In genomic region chr2:188452084-188452483, GRCh38 we compare ENCODE assay signal across 22 cellular contexts.
"Had no signal": no experiment of that assay in that cellular context is flagged by ENCODE, and none has a peak within 500 bp of the region (broad histone marks: within the 10 kb centered on the region; RNA-seq: fewer than 3 reads in every experiment).

No MANE protein-coding gene starts in this region.

- H3K4me1 Mint-ChIP-seq: naive thymus-derived CD4-positive, alpha-beta T cell; stimulated activated effector memory CD8-positive, alpha-beta T cell treated with anti-CD3 and anti-CD28 coated beads, Interleukin-12 subunit alpha, Interleukin-12 subunit beta, amount 100 ng/mL, for 72 hours; stimulated activated naive CD8-positive, alpha-beta T cell treated with anti-CD3 and anti-CD28 coated beads, Interleukin-15, amount 100 ng/mL, for 72 hours had no signal

- H3K27me3 ChIP-seq: heart right ventricle, ovary, tibial artery had no signal

- H3K4me3 Mint-ChIP-seq: activated naive CD8-positive, alpha-beta T cell; activated T-cell treated with anti-CD3 and anti-CD28 coated beads, Interleukin-2, amount 50 U/mL, for 24 hours; naive thymus-derived CD4-positive, alpha-beta T cell; stimulated activated effector memory CD8-positive, alpha-beta T cell treated with anti-CD3 and anti-CD28 coated beads, Interleukin-12 subunit alpha, Interleukin-12 subunit beta, amount 100 ng/mL, for 72 hours; stimulated activated naive CD8-positive, alpha-beta T cell treated with anti-CD3 and anti-CD28 coated beads, Interleukin-15, amount 100 ng/mL, for 72 hours had no signal

- H3K4me1 ChIP-seq: heart right ventricle, lower lobe of right lung, psoas muscle had no signal

- H3K9me3 ChIP-seq: lower lobe of right lung, ovary, psoas muscle, tibial artery had no signal

- ATAC-seq: heart right ventricle; left lobe of liver; lower lobe of right lung; naive thymus-derived CD4-positive, alpha-beta T cell; psoas muscle; right cardiac atrium; stimulated activated effector memory CD8-positive, alpha-beta T cell treated with anti-CD3 and anti-CD28 coated beads, Interleukin-12 subunit alpha, Interleukin-12 subunit beta, amount 100 ng/mL, for 72 hours; stimulated activated naive CD8-positive, alpha-beta T cell treated with anti-CD3 and anti-CD28 coated beads, Interleukin-15, amount 100 ng/mL, for 72 hours had no signal

- DNase-seq: activated CD4-positive, alpha-beta T cell treated with anti-CD3 and anti-CD28 coated beads, Interleukin-2, amount 50 U/mL, for 4 hours; activated CD8-positive, alpha-beta memory T cell treated with anti-CD3 and anti-CD28 coated beads for 24 hours; activated CD8-positive, alpha-beta memory T cell treated with anti-CD3 and anti-CD28 coated beads, Interleukin-2, amount 50 U/mL, for 4 hours; activated naive CD4-positive, alpha-beta T cell; activated T-cell treated with anti-CD3 and anti-CD28 coated beads, Interleukin-2, amount 50 U/mL, for 24 hours; effector CD4-positive, alpha-beta T cell; erythroblast; heart right ventricle; kidney; lower lobe of right lung; naive thymus-derived CD4-positive, alpha-beta T cell; ovary; psoas muscle; right cardiac atrium; stimulated activated CD4-positive, alpha-beta T cell treated with anti-CD3 and anti-CD28 coated beads, Interleukin-2, amount 100 ng/mL, for 24 hours; stimulated activated naive CD8-positive, alpha-beta T cell treated with anti-CD3 and anti-CD28 coated beads, Interleukin-15, amount 100 ng/mL, for 72 hours; T-helper 1 cell; tibial artery had no signal

- H3K4me3 ChIP-seq: heart right ventricle, lower lobe of right lung, ovary, psoas muscle, tibial artery had no signal

- H3K36me3 ChIP-seq: heart right ventricle, lower lobe of right lung, ovary, tibial artery had no signal

- H3K36me3 Mint-ChIP-seq: activated naive CD8-positive, alpha-beta T cell; naive thymus-derived CD4-positive, alpha-beta T cell; stimulated activated effector memory CD8-positive, alpha-beta T cell treated with anti-CD3 and anti-CD28 coated beads, Interleukin-12 subunit alpha, Interleukin-12 subunit beta, amount 100 ng/mL, for 72 hours had no signal

- H3K27ac ChIP-seq: heart right ventricle, lower lobe of right lung, ovary, psoas muscle, tibial artery had no signal

- H3K9me3 Mint-ChIP-seq: activated T-cell treated with anti-CD3 and anti-CD28 coated beads, Interleukin-2, amount 50 U/mL, for 24 hours; activated T-helper 2 cell treated with anti-CD3 and anti-CD28 coated beads, Interferon-gamma antibody, Interleukin-2, Interleukin-4, amounts not matched to agents 10 μg/mL and 5 μg/mL and 100 μg/mL, durations not matched to agents 14 hours and 24 hours and 36 hours; stimulated activated naive CD8-positive, alpha-beta T cell treated with anti-CD3 and anti-CD28 coated beads, Interleukin-15, amount 100 ng/mL, for 72 hours had no signal

- H3K27me3 Mint-ChIP-seq: activated naive CD8-positive, alpha-beta T cell; activated T-cell treated with anti-CD3 and anti-CD28 coated beads, Interleukin-2, amount 50 U/mL, for 24 hours; stimulated activated naive CD8-positive, alpha-beta T cell treated with anti-CD3 and anti-CD28 coated beads, Interleukin-15, amount 100 ng/mL, for 72 hours had no signal

- H3K27ac Mint-ChIP-seq: activated naive CD8-positive, alpha-beta T cell; activated T-cell treated with anti-CD3 and anti-CD28 coated beads, Interleukin-2, amount 50 U/mL, for 24 hours; activated T-helper 2 cell treated with anti-CD3 and anti-CD28 coated beads, Interferon-gamma antibody, Interleukin-2, Interleukin-4, amounts not matched to agents 10 μg/mL and 5 μg/mL and 100 μg/mL, durations not matched to agents 14 hours and 24 hours and 36 hours; naive thymus-derived CD4-positive, alpha-beta T cell; stimulated activated effector memory CD8-positive, alpha-beta T cell treated with anti-CD3 and anti-CD28 coated beads, Interleukin-12 subunit alpha, Interleukin-12 subunit beta, amount 100 ng/mL, for 72 hours; stimulated activated naive CD8-positive, alpha-beta T cell treated with anti-CD3 and anti-CD28 coated beads, Interleukin-15, amount 100 ng/mL, for 72 hours had no signal
